1 cellular context compared by ENCODE assay signal in the genomic region with DNA sequence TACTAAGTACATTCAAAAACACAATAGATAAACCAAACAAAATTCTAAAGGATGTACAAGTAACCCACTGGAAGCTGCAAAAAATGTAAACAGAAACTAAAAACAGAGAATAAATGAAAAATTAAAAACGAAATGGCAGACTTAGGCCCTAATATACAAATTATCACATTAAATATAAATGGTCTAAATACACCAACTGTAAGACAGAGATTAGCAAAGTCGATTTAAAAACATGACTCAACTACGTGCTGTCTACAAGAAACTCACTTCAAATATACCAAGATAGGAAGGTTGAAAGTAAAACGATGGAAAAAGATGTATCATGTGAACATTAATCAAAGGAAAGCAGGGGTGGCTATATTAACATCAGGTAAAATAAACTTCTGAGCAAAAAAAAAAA.
TF ChIP-seq lines count a peak whose summit lies in the region.

No MANE protein-coding gene starts in this region.

TF ChIP-seq in endothelial cell of umbilical vein, 7 proteins besides CTCF, POLR2A, EP300 and RAD21:
- TF ChIP-seq FOS (IDR thresholded peaks at IDR 0.05; ENCODE audit: borderline replicate concordance, insufficient read depth, low read length) (no peak), MYC (IDR thresholded peaks at IDR 0.05; ENCODE audit: low read depth, low read length) (no peak), EZH2 (IDR thresholded peaks at IDR 0.05; ENCODE audit: borderline replicate concordance, low read depth, low read length, severe bottlenecking) (no peak), GATA2 (IDR thresholded peaks at IDR 0.05; ENCODE audit: insufficient read depth, insufficient read length, low read depth, low read length) (no peak), POLR2AphosphoS5 (IDR thresholded peaks at IDR 0.05; ENCODE audit: insufficient read depth, low read depth, low read length) (no peak), JUN (IDR thresholded peaks at IDR 0.05; ENCODE audit: borderline replicate concordance, insufficient read depth, insufficient read length, low read depth) (no peak)
- TF ChIP-seq, protein P1, sequence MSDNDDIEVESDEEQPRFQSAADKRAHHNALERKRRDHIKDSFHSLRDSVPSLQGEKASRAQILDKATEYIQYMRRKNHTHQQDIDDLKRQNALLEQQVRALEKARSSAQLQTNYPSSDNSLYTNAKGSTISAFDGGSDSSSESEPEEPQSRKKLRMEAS (IDR thresholded peaks at IDR 0.05; ENCODE audit: insufficient read depth, insufficient read length) = no peak
